9 cellular contexts compared by ENCODE assay signal in the genomic region with DNA sequence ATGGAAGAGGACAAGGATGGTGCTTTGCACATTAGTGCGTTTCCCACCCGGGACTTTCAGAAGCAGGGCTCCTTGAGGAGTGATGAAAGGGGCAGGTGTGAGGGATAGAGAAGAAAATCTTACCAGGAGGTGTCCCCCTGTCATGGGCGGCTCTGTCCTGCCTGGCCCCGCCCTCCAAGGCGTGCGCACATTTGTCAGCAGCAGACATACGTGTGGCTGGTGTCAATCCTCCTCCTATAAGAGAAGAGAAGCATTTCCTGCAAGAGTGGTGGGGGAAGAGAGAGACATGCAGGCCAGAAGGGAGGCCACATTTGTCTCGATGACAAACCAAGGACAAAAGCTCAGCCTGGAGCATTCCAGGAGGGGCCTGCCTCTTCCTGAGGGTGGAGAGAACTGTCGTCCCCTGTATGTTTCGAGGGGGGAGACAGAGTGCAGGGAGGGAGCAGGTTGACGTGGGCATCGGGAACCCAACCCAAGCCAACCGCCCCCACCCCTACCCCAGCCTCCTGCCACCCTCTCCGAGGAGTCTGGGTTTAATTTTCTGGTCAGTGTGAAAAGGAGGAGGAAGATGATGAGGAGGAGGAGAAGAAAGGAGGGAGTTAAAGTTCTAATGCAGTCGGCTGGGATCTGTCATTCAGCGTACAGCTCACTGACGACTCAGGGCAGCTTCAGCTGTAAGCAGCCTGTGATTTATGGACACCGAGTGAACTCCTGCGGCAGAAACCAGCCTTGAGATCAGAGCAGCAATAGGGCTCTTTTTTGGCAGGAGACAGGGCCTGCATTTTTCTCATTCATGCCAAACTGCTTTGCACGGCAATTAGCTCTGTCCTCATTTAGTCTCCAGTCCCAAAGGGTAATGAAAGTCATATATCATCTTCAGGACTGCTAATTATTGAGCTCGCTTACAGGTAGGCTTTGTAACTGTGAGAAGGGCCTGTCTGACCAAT. TPM values are rescaled to one million over a fixed set of nuclear protein-coding genes. Genes with fewer than 3 reads are reported as not detected.
A peak's percentile ranks its signal among the peaks of the same experiment; 100 is the strongest.
DNase-seq lines count a peak whose midpoint lies in the region; ATAC-seq and TF ChIP-seq lines count a peak whose summit lies in the region.
"Had no signal": no experiment of that assay in that cellular context is flagged by ENCODE, and none has a peak within 500 bp of the region (broad histone marks: within the 10 kb centered on the region; RNA-seq: fewer than 3 reads in every experiment).

No MANE protein-coding gene starts in this region.

- H3K27me3 ChIP-seq in adipocyte (replicated peaks; ENCODE audit: control insufficient read depth, insufficient read depth, low read length) (peaks cover 71% of the 10 kb centered on the region), right cardiac atrium (ENCODE audit: control insufficient read depth, insufficient read depth) (no peaks in the 10 kb centered on the region), psoas muscle (ENCODE audit: insufficient read depth in 3 of 3, low read length in 2 of 3) (no peaks in the 10 kb centered on the region), BE2C (no peaks in the 10 kb centered on the region), PC-9 (ENCODE audit: insufficient read depth, low read depth) (no peaks in the 10 kb centered on the region)

- H3K9me3 ChIP-seq in adipocyte (ENCODE audit: control insufficient read depth, low read length) = no peaks in the 10 kb centered on the region
- no peaks in the 10 kb centered on the region for H3K9me3 ChIP-seq in right cardiac atrium (ENCODE audit: control insufficient read depth, low read length)
- H3K9me3 ChIP-seq in psoas muscle = no peaks in the 10 kb centered on the region
- H3K9me3 ChIP-seq in BE2C = no peaks in the 10 kb centered on the region; the same call in 1 of the 2 replicates
- no peaks in the 10 kb centered on the region for H3K9me3 ChIP-seq in PC-9 (ENCODE audit: insufficient read depth, low read depth)

- POLR2A ChIA-PET in HEK293T (lab: Yijun Ruan, JAX) = interaction anchor here (1.0 to 3.7 kb wide), 5 partner anchors 11 to 121 kb away, joined by 3 to 25 read pairs (median 3); a partner anchor contains a TSS
- POLR2A ChIA-PET in PC-9 (lab: Charles Lee; ENCODE audit: unreplicated experiment) = interaction anchor here (0.6 kb wide), 1 partner anchor 88 kb away, joined by 12 read pairs; no protein-coding TSS in a partner anchor

- H3K4me1 ChIP-seq in adipocyte (ENCODE audit: control insufficient read depth, insufficient read depth, low read length) = peaks cover 9% of the 10 kb centered on the region
- peaks cover 5% of the 10 kb centered on the region for H3K4me1 ChIP-seq in right cardiac atrium (ENCODE audit: control insufficient read depth, insufficient read depth, low read length)
- H3K4me1 ChIP-seq in psoas muscle = peaks cover 10% of the 10 kb centered on the region
- H3K4me1 ChIP-seq in BE2C = no peaks in the 10 kb centered on the region
- peaks cover 20% of the 10 kb centered on the region for H3K4me1 ChIP-seq in PC-9 (replicated peaks; ENCODE audit: insufficient read depth)

- no peak overlapping the region for H2AFZ ChIP-seq in PC-9

- CTCF ChIA-PET in HEK293T (lab: Yijun Ruan, JAX) = interaction anchor here (0.6 to 1.1 kb wide), 3 partner anchors 48 to 112 kb away, joined by 3 to 4 read pairs (median 3); a partner anchor contains a TSS
- CTCF ChIA-PET in PC-9 (lab: Charles Lee) = no interaction called here

- H4K20me1 ChIP-seq in PC-9 (ENCODE audit: insufficient read depth) = no peaks in the 10 kb centered on the region

- DNase-seq in HEK293T (ENCODE audit: extremely low spot score) (peak; percentile 54), adipocyte (ENCODE audit: low read depth) (peak; percentile 70), right cardiac atrium (peak in 2 of 3 donors; percentile 75 to 79), psoas muscle (no peak), BE2C (no peak), PC-9 (no peak)
- DNase-seq in stimulated activated naive CD4-positive, alpha-beta T cell treated with Interleukin-2 at 50 U/mL for 16 hours (lab: John Stamatoyannopoulos, UW) = no peak
- DNase-seq: activated naive CD4-positive, alpha-beta T cell had no signal

- H3K27ac ChIP-seq in right cardiac atrium (ENCODE audit: low read length) (peak overlapping the region; percentile 25), psoas muscle (peak overlapping the region; percentile 3), PC-9 (no peak overlapping the region)

- intact Hi-C loops in right cardiac atrium (cut with DNase I) = no loop called here
- intact Hi-C loops in psoas muscle (cut with DNase I) = no loop called here
- intact Hi-C loops in PC-9 (cut with micrococcal nuclease; ENCODE audit: unreplicated experiment) = no loop called here

- no peak overlapping the region for H3K4me3 ChIP-seq in adipocyte (ENCODE audit: low read length)
- peak overlapping the region; percentile 40 for H3K4me3 ChIP-seq in right cardiac atrium (ENCODE audit: low read length)
- H3K4me3 ChIP-seq in psoas muscle = peak overlapping the region; percentile 36
- H3K4me3 ChIP-seq in BE2C (ENCODE audit: low read depth, low read length) = no peak overlapping the region
- no peak overlapping the region for H3K4me3 ChIP-seq in PC-9

- BruUV-seq in PC-9 (replicated peaks; lab: Mats Ljungman, UMichigan) = no TSS peak

- no peak overlapping the region for H3K9ac ChIP-seq in adipocyte (ENCODE audit: low read length)

- H3K4me2 ChIP-seq in PC-9 = no peak overlapping the region

- TF ChIP-seq CTCF in psoas muscle (IDR thresholded peaks at IDR 0.05) (no peak), BE2C (IDR thresholded peaks at IDR 0.05; ENCODE audit: low read depth, low read length) (no peak), PC-9 (conservative IDR thresholded peaks at IDR 0.05) (no peak)

- H3F3A ChIP-seq in PC-9 (ENCODE audit: insufficient read depth, low read depth) = peaks cover 8% of the 10 kb centered on the region; the same call in 1 of the 2 replicates

- ATAC-seq in right cardiac atrium (peak; percentile 78 to 80), psoas muscle (peak; percentile 79 to 84 (median 82)), GM21576 (IDR thresholded peaks at IDR 0.05; ENCODE audit: unreplicated experiment) (no peak)

- no peaks in the 10 kb centered on the region for H3K36me3 ChIP-seq in adipocyte (ENCODE audit: control insufficient read depth, insufficient read depth, low read length, severe bottlenecking)
- no peaks in the 10 kb centered on the region for H3K36me3 ChIP-seq in psoas muscle (ENCODE audit: insufficient read depth in 1 of 2, low read depth in 1 of 2)
- no peaks in the 10 kb centered on the region for H3K36me3 ChIP-seq in BE2C
- H3K36me3 ChIP-seq in PC-9 (ENCODE audit: low read depth) = 0 out of 2 replicates have a peak, but pooled peaks cover 1% of the 10 kb centered on the region

- no peaks in the 10 kb centered on the region for H3K79me2 ChIP-seq in PC-9 (ENCODE audit: low read depth)

- 16% methylated on average over 21 of the region's 21 CpGs for WGBS in right cardiac atrium
- 20 to 25% (median 24%) methylated on average over 21 of the region's 21 CpGs for WGBS in psoas muscle, 3 donors

- H3K9me2 ChIP-seq in PC-9 (ENCODE audit: insufficient read depth) = no peaks in the 10 kb centered on the region

TF ChIP-seq in HEK293T, 16 proteins besides CTCF, POLR2A, EP300 and RAD21:
- no peak for TF ChIP-seq LEF1 (IDR thresholded peaks at IDR 0.05; ENCODE audit: borderline replicate concordance)
- TF ChIP-seq L3MBTL2 (conservative IDR thresholded peaks at IDR 0.05) = no peak
- TF ChIP-seq SP1 (IDR thresholded peaks at IDR 0.05) = no peak
- TF ChIP-seq TARDBP (IDR thresholded peaks at IDR 0.05) = no peak
- TF ChIP-seq FOXK2 (IDR thresholded peaks at IDR 0.05) = no peak
- no peak for TF ChIP-seq FOXM1 (IDR thresholded peaks at IDR 0.05; ENCODE audit: borderline replicate concordance)
- no peak for TF ChIP-seq HDGF (IDR thresholded peaks at IDR 0.05; ENCODE audit: borderline replicate concordance)
- TF ChIP-seq FOXA1 (IDR thresholded peaks at IDR 0.05) = no peak
- no peak for TF ChIP-seq CTBP1 (IDR thresholded peaks at IDR 0.05; ENCODE audit: borderline replicate concordance)
- TF ChIP-seq, protein P1, sequence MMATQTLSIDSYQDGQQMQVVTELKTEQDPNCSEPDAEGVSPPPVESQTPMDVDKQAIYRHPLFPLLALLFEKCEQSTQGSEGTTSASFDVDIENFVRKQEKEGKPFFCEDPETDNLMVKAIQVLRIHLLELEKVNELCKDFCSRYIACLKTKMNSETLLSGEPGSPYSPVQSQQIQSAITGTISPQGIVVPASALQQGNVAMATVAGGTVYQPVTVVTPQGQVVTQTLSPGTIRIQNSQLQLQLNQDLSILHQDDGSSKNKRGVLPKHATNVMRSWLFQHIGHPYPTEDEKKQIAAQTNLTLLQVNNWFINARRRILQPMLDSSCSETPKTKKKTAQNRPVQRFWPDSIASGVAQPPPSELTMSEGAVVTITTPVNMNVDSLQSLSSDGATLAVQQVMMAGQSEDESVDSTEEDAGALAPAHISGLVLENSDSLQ (IDR thresholded peaks at IDR 0.05) = peak; percentile 97
- TF ChIP-seq SUZ12 (IDR thresholded peaks at IDR 0.05) = no peak
- TF ChIP-seq ARNT (IDR thresholded peaks at IDR 0.05) = 0 out of 2 replicates have a peak, but pooled peaks have one; percentile 49

RNA-seq across cellular contexts. Expression of a gene that starts 47.7 kb away (rescaled TPM):
- total RNA-seq in right cardiac atrium (10 to 100 TPM; 17.3 to 24.3 (median 20.0) TPM), psoas muscle (10 to 100 TPM; 15.2 to 38.8 (median 21.2) TPM), PC-9 (2021) (20.5 and 25.1 TPM in 2 replicates)
- polyA plus RNA-seq in right cardiac atrium (44.1 TPM), psoas muscle (10 to 100 TPM in 2 of 3 donors, 1 to 10 TPM in 1; 5.8 to 54.7 (median 49.3) TPM)
- polyA plus RNA-seq in BE2C (2012; ENCODE audit: insufficient read depth, insufficient read length, low read depth) = 14.0 TPM

Comparison
In these comparisons a context has a peak if more than half of its experiments do, and no peak if none do; other contexts are left out.
1. DNase-seq: peak in HEK293T (single experiment), adipocyte (single experiment) and right cardiac atrium (2 of 3); none in psoas muscle (0 of 2), BE2C (single experiment), PC-9 (0 of 2) and stimulated activated naive CD4-positive, alpha-beta T cell treated with Interleukin-2 at 50 U/mL for 16 hours (single experiment).
2. H3K4me3 ChIP-seq: peak in right cardiac atrium (single experiment) and psoas muscle (single experiment); none in adipocyte (single experiment), BE2C (single experiment) and PC-9 (single experiment).